22 cellular contexts compared by ENCODE assay signal in the genomic region with DNA sequence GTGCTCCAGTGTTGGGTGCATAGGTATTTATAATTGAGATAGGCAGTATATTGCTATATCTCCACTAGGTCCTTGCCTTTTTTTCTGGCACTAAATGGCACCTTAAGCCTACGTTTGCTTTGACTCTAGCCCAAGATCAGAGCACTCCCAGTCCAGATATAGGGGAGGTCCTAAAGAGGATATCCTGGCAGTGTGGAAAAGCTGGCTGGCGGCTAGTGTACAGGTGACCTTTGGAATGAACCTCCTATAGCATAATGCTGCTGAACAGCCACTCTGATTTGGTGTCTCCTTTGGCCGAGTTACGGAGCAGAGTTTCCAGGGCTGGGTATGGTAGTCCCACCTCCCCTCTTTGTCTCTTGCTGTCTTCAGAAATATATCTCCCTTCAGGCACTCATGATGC. TPM values are rescaled to one million over a fixed set of nuclear protein-coding genes. Genes with fewer than 3 reads are reported as not detected.
DNase-seq lines count a peak whose midpoint lies in the region; ATAC-seq, FAIRE-seq and TF ChIP-seq lines count a peak whose summit lies in the region.
"Had no signal": no experiment of that assay in that cellular context is flagged by ENCODE, and none has a peak within 500 bp of the region (broad histone marks: within the 10 kb centered on the region; RNA-seq: fewer than 3 reads in every experiment).

No MANE protein-coding gene starts in this region.

- TF ChIP-seq RAD21 in HepG2 (CRISPR knock-in tag; IDR thresholded peaks at IDR 0.05): no peak

- POLR2A ChIA-PET in HepG2 (lab: Yijun Ruan, JAX): no interaction called here
- POLR2A ChIA-PET in activated CD4-positive, alpha-beta memory T cell treated with anti-CD3 and anti-CD28 coated beads, Interleukin-2, amount 10 ng/mL, durations not matched to agents 7 days and 5 days (lab: Charles Lee): no interaction called here
- POLR2A ChIA-PET in PC-3 (lab: Charles Lee; ENCODE audit: unreplicated experiment): no interaction called here

- CTCF ChIA-PET in HepG2 (lab: Yijun Ruan, JAX; ENCODE audit: low intra/inter-chr PET ratio, low total read pairs) (no interaction called here), PC-3 (lab: Charles Lee) (no interaction called here)
- CTCF ChIA-PET in activated CD4-positive, alpha-beta memory T cell treated with anti-CD3 and anti-CD28 coated beads, Interleukin-2, amount 10 ng/mL, durations not matched to agents 7 days and 5 days (lab: Charles Lee): no interaction called here

- no peak for TF ChIP-seq CTCF in HepG2 (CRISPR knock-in tag; IDR thresholded peaks at IDR 0.05)
- no peak for TF ChIP-seq CTCF in right lobe of liver (IDR thresholded peaks at IDR 0.05)
- no peak for TF ChIP-seq CTCF in vagina (IDR thresholded peaks at IDR 0.05)
- TF ChIP-seq CTCF in PC-3 (conservative IDR thresholded peaks at IDR 0.05; ENCODE audit: low read depth, low read length): no peak

- H3K27me3 Mint-ChIP-seq in activated naive CD8-positive, alpha-beta T cell treated with anti-CD3 and anti-CD28 coated beads, Interleukin-2, amount 50 U/mL, for 24 hours: no peaks in the 10 kb centered on the region
- H3K27me3 Mint-ChIP-seq in stimulated activated memory B cell treated with anti-CD40 and anti-IgM and Interleukin-4, amounts not matched to agents 10 μg/mL and 1 μg/mL and 100 μg/mL, for 72 hours: no peaks in the 10 kb centered on the region
- H3K27me3 Mint-ChIP-seq in activated CD4-positive, alpha-beta memory T cell treated with anti-CD3 and anti-CD28 coated beads, Interleukin-2, amount 10 ng/mL, durations not matched to agents 7 days and 5 days: no peaks in the 10 kb centered on the region
- H3K27me3 Mint-ChIP-seq: B cell; CD4-positive, alpha-beta T cell had no signal

- H3K4me1 ChIP-seq in HepG2 (ENCODE audit: insufficient read depth, low read length) (no peaks in the 10 kb centered on the region), right lobe of liver (no peaks in the 10 kb centered on the region), vagina (no peaks in the 10 kb centered on the region), PC-3 (ENCODE audit: insufficient read depth, low read length) (no peaks in the 10 kb centered on the region)

- H3K36me3 Mint-ChIP-seq in activated naive CD8-positive, alpha-beta T cell treated with anti-CD3 and anti-CD28 coated beads, Interleukin-2, amount 50 U/mL, for 24 hours (ENCODE audit: low read depth): peaks cover 62% of the 10 kb centered on the region
- H3K36me3 Mint-ChIP-seq in stimulated activated memory B cell treated with anti-CD40 and anti-IgM and Interleukin-4, amounts not matched to agents 10 μg/mL and 1 μg/mL and 100 μg/mL, for 72 hours: peaks cover 6% of the 10 kb centered on the region
- H3K36me3 Mint-ChIP-seq in activated CD4-positive, alpha-beta memory T cell treated with anti-CD3 and anti-CD28 coated beads, Interleukin-2, amount 10 ng/mL, durations not matched to agents 7 days and 5 days (ENCODE audit: low read depth): no peaks in the 10 kb centered on the region

- H3K9me2 ChIP-seq in PC-3 (replicated peaks; ENCODE audit: low read length): no peaks in the 10 kb centered on the region

- H3K36me3 ChIP-seq in HepG2 (replicated peaks in 1 of 2; ENCODE audit: control insufficient read depth in 1 of 2, insufficient read depth in 2 of 2, low read length in 2 of 2) (no peaks in the 10 kb centered on the region), right lobe of liver (no peaks in the 10 kb centered on the region), vagina (no peaks in the 10 kb centered on the region), PC-3 (ENCODE audit: low read depth, low read length) (no peaks in the 10 kb centered on the region)

- H3K27me3 ChIP-seq in HepG2 (ENCODE audit: control insufficient read depth in 1 of 2, insufficient read depth in 2 of 2, low read length in 2 of 2): no peaks in the 10 kb centered on the region
- H3K27me3 ChIP-seq in right lobe of liver: no peaks in the 10 kb centered on the region
- H3K27me3 ChIP-seq in vagina: no peaks in the 10 kb centered on the region
- H3K27me3 ChIP-seq in PC-3 (ENCODE audit: low read length): no peaks in the 10 kb centered on the region

- BruUV-seq in HepG2 (replicated peaks; lab: Mats Ljungman, UMichigan) (no TSS peak), PC-3 (replicated peaks; lab: Mats Ljungman, UMichigan) (no TSS peak)

- H3K4me2 ChIP-seq in HepG2 (ENCODE audit: low read depth, low read length) (no peak overlapping the region), PC-3 (ENCODE audit: low read length) (no peak overlapping the region)

- in situ Hi-C loops in HepG2 (cut with HindIII; ENCODE audit: extremely low pct_ligation_motif_present, low pct_unique_long_range_greater_than_20kb): no loop called here

- TF ChIP-seq POLR2A in HepG2 (IDR thresholded peaks at IDR 0.05; ENCODE audit: insufficient read depth in 1 of 2, low read depth in 2 of 2, low read length in 2 of 2) (no peak), right lobe of liver (IDR thresholded peaks at IDR 0.05) (no peak), vagina (IDR thresholded peaks at IDR 0.05) (no peak)

- H2AFZ ChIP-seq in HepG2 (ENCODE audit: low read length) (no peak overlapping the region), PC-3 (ENCODE audit: low read length) (no peak overlapping the region)
- H2AFZ ChIP-seq: GM23248 had no signal

- peak overlapping the region; percentile 93 for H3K27ac Mint-ChIP-seq in activated naive CD8-positive, alpha-beta T cell treated with anti-CD3 and anti-CD28 coated beads, Interleukin-2, amount 50 U/mL, for 24 hours
- H3K27ac Mint-ChIP-seq in stimulated activated memory B cell treated with anti-CD40 and anti-IgM and Interleukin-4, amounts not matched to agents 10 μg/mL and 1 μg/mL and 100 μg/mL, for 72 hours: no peak overlapping the region
- H3K27ac Mint-ChIP-seq in activated CD4-positive, alpha-beta memory T cell treated with anti-CD3 and anti-CD28 coated beads, Interleukin-2, amount 10 ng/mL, durations not matched to agents 7 days and 5 days: no peak overlapping the region
- H3K27ac Mint-ChIP-seq: B cell; CD4-positive, alpha-beta T cell had no signal

- H4K20me1 ChIP-seq in HepG2 (ENCODE audit: insufficient read depth, low read length): no peaks in the 10 kb centered on the region
- no peaks in the 10 kb centered on the region for H4K20me1 ChIP-seq in PC-3 (ENCODE audit: low read length)

- H3K79me2 ChIP-seq in HepG2 (ENCODE audit: insufficient read depth, low read length): no peaks in the 10 kb centered on the region
- H3K79me2 ChIP-seq in PC-3 (ENCODE audit: low read length): no peaks in the 10 kb centered on the region

- H3K4me3 ChIP-seq in HepG2 (replicated peaks in 1 of 3; ENCODE audit: insufficient read depth in 1 of 3, low read depth in 2 of 3, low read length in 3 of 3) (no peak overlapping the region), right lobe of liver (no peak overlapping the region), vagina (no peak overlapping the region), PC-3 (ENCODE audit: low read length) (no peak overlapping the region)
- H3K4me3 ChIP-seq: GM12878, GM23248 had no signal

- H3K9ac ChIP-seq in HepG2 (ENCODE audit: insufficient read depth, low read depth, low read length) (no peak overlapping the region), PC-3 (ENCODE audit: low read length) (no peak overlapping the region)
- H3K9ac ChIP-seq: GM23248 had no signal

- no peak for FAIRE-seq in HepG2 (lab: Jason Lieb, UNC)
- FAIRE-seq: GM12878, GM18507, H54 had no signal

- H3K27ac ChIP-seq in HepG2 (ENCODE audit: extremely low read length, insufficient read depth, low read length): no peak overlapping the region
- H3K27ac ChIP-seq in right lobe of liver: no peak overlapping the region
- H3K27ac ChIP-seq in vagina: peak overlapping the region; percentile 21
- no peak overlapping the region for H3K27ac ChIP-seq in PC-3 (ENCODE audit: low read length)
- H3K27ac ChIP-seq: GM23248 had no signal

- intact Hi-C loops in HepG2 (cut with micrococcal nuclease; ENCODE audit: unreplicated experiment) (no loop called here), right lobe of liver (cut with DNase I) (no loop called here), left colon (cut with DNase I, micrococcal nuclease) (no loop called here), vagina (cut with DNase I) (no loop called here), PC-3 (cut with micrococcal nuclease) (loop anchor here (10.0 kb wide), 1 partner anchor 101 kb away; no protein-coding TSS in a partner anchor)

- TF ChIP-seq EP300 in HepG2 (IDR thresholded peaks at IDR 0.05; ENCODE audit: low read depth in 2 of 2, low read length in 2 of 2) (no peak), HepG2 (CRISPR knock-in tag; IDR thresholded peaks at IDR 0.05; ENCODE audit: borderline replicate concordance) (no peak)

- peak overlapping the region; percentile 22 for H3K4me3 Mint-ChIP-seq in activated naive CD8-positive, alpha-beta T cell treated with anti-CD3 and anti-CD28 coated beads, Interleukin-2, amount 50 U/mL, for 24 hours
- H3K4me3 Mint-ChIP-seq in stimulated activated memory B cell treated with anti-CD40 and anti-IgM and Interleukin-4, amounts not matched to agents 10 μg/mL and 1 μg/mL and 100 μg/mL, for 72 hours: no peak overlapping the region
- H3K4me3 Mint-ChIP-seq in activated CD4-positive, alpha-beta memory T cell treated with anti-CD3 and anti-CD28 coated beads, Interleukin-2, amount 10 ng/mL, durations not matched to agents 7 days and 5 days: no peak overlapping the region
- H3K4me3 Mint-ChIP-seq: B cell; CD4-positive, alpha-beta T cell had no signal

- H3K4me1 Mint-ChIP-seq in activated naive CD8-positive, alpha-beta T cell treated with anti-CD3 and anti-CD28 coated beads, Interleukin-2, amount 50 U/mL, for 24 hours: peaks cover 43% of the 10 kb centered on the region
- peaks cover 8% of the 10 kb centered on the region for H3K4me1 Mint-ChIP-seq in stimulated activated memory B cell treated with anti-CD40 and anti-IgM and Interleukin-4, amounts not matched to agents 10 μg/mL and 1 μg/mL and 100 μg/mL, for 72 hours
- no peaks in the 10 kb centered on the region for H3K4me1 Mint-ChIP-seq in activated CD4-positive, alpha-beta memory T cell treated with anti-CD3 and anti-CD28 coated beads, Interleukin-2, amount 10 ng/mL, durations not matched to agents 7 days and 5 days

- H3F3A ChIP-seq in PC-3 (ENCODE audit: low read length, unreplicated experiment): no peaks in the 10 kb centered on the region

- H3K9me3 ChIP-seq in HepG2 (ENCODE audit: low read length): no peaks in the 10 kb centered on the region
- H3K9me3 ChIP-seq in right lobe of liver: no peaks in the 10 kb centered on the region
- no peaks in the 10 kb centered on the region for H3K9me3 ChIP-seq in vagina
- H3K9me3 ChIP-seq in PC-3 (ENCODE audit: low read length): no peaks in the 10 kb centered on the region

- ATAC-seq in HepG2 (peak; percentile 91), right lobe of liver (no peak), left colon (peak; percentile 73), PC-3 (no peak)
- no peak for ATAC-seq in activated naive CD8-positive, alpha-beta T cell treated with anti-CD3 and anti-CD28 coated beads, Interleukin-2, amount 50 U/mL, for 24 hours
- ATAC-seq in stimulated activated memory B cell treated with anti-CD40 and anti-IgM and Interleukin-4, amounts not matched to agents 10 μg/mL and 1 μg/mL and 100 μg/mL, for 72 hours: no peak
- ATAC-seq: GM12878, HCT116 had no signal

- H3K9me3 Mint-ChIP-seq in activated naive CD8-positive, alpha-beta T cell treated with anti-CD3 and anti-CD28 coated beads, Interleukin-2, amount 50 U/mL, for 24 hours: peaks cover 4% of the 10 kb centered on the region
- no peaks in the 10 kb centered on the region for H3K9me3 Mint-ChIP-seq in stimulated activated memory B cell treated with anti-CD40 and anti-IgM and Interleukin-4, amounts not matched to agents 10 μg/mL and 1 μg/mL and 100 μg/mL, for 72 hours
- no peaks in the 10 kb centered on the region for H3K9me3 Mint-ChIP-seq in activated CD4-positive, alpha-beta memory T cell treated with anti-CD3 and anti-CD28 coated beads, Interleukin-2, amount 10 ng/mL, durations not matched to agents 7 days and 5 days
- H3K9me3 Mint-ChIP-seq: CD4-positive, alpha-beta T cell had no signal

- 7% methylated on average over 3 of the region's 4 CpGs for WGBS in HepG2 (ENCODE audit: low lambda C conversion rate)
- 46% methylated on average over 3 of the region's 4 CpGs for WGBS in right lobe of liver (ENCODE audit: insufficient coverage, low coverage, low lambda C conversion rate, missing lambda C conversion rate)

- no peak for DNase-seq in HepG2 (ENCODE audit: low spot score)
- DNase-seq in right lobe of liver: no peak
- DNase-seq in activated naive CD8-positive, alpha-beta T cell treated with anti-CD3 and anti-CD28 coated beads, Interleukin-2, amount 50 U/mL, for 24 hours: no peak
- no peak for DNase-seq in left colon
- no peak for DNase-seq in vagina (ENCODE audit: extremely low spot score in 2 of 2)
- no peak for DNase-seq in activated CD4-positive, alpha-beta memory T cell treated with anti-CD3 and anti-CD28 coated beads, Interleukin-2, amount 10 ng/mL, durations not matched to agents 7 days and 5 days
- no peak for DNase-seq in PC-3
- DNase-seq: 8988T; ACHN; C1 segment of cervical spinal cord; Calu3; CD4-positive, alpha-beta T cell; DMS 273 treated with DMSO at 0.1 percent for 48 hours; DMS79; GM23248 had no signal

RNA-seq across cellular contexts. Expression of a gene that starts 53.8 kb away (rescaled TPM):
- total RNA-seq in HepG2 (2016; rRNA removed; fragmentation: Illumina TruSeq; extraction: Trizol) (0.07 and 0.27 TPM in 2 replicates), right lobe of liver (under 1 TPM in 1 of 6 experiments, not detected in 5; 0.13 TPM), left colon (under 1 TPM; 0.06 to 0.95 TPM), vagina (0.49 TPM), PC-3 (2014; rRNA removed) (0.62 and 1.0 TPM in 2 replicates)
- total RNA-seq in HepG2 (2016; cell fraction: cytosol; rRNA removed; fragmentation: Illumina TruSeq; extraction: Trizol; ENCODE audit: low read depth): 0.20 and 0.35 TPM in 2 replicates
- 0.06 TPM in 1 of 2 replicates, not detected in the other for total RNA-seq in HepG2 (2016; cell fraction: insoluble cytoplasmic fraction; rRNA removed; fragmentation: Illumina TruSeq; extraction: Trizol)
- total RNA-seq in HepG2 (2016; cell fraction: membrane; rRNA removed; fragmentation: Illumina TruSeq; extraction: Trizol): 0.09 and 0.14 TPM in 2 replicates
- 0.22 and 0.50 TPM in 2 replicates for total RNA-seq in HepG2 (2016; cell fraction: nucleus; rRNA removed; fragmentation: Illumina TruSeq; extraction: Trizol)
- 0.01 and 0.03 TPM in 2 replicates for polyA plus RNA-seq in HepG2 (2011; rRNA removed)
- 0.05 TPM in 1 of 2 replicates, not detected in the other for polyA plus RNA-seq in HepG2 (2011; cell fraction: cytosol; rRNA removed)
- polyA plus RNA-seq in HepG2 (2011; cell fraction: nucleus; rRNA removed): 0.09 TPM in 1 of 2 replicates, not detected in the other
- polyA plus RNA-seq in HepG2 (2012): 0.03 TPM in 1 of 2 replicates, not detected in the other
- 0.03 TPM in 2 replicates for polyA plus RNA-seq in HepG2 (2016; cell fraction: cytosol; fragmentation: Illumina TruSeq; extraction: Trizol; ENCODE audit: low read depth)
- not detected in 2 replicates for polyA plus RNA-seq in HepG2 (2016; cell fraction: insoluble cytoplasmic fraction; fragmentation: Illumina TruSeq; extraction: Trizol; ENCODE audit: low read depth)
- 0.03 TPM in 1 of 2 replicates, not detected in the other for polyA plus RNA-seq in HepG2 (2016; cell fraction: membrane; fragmentation: Illumina TruSeq; extraction: Trizol; ENCODE audit: low read depth)
- 0.09 and 0.10 TPM in 2 replicates for polyA plus RNA-seq in HepG2 (2016; cell fraction: nucleus; fragmentation: Illumina TruSeq; extraction: Trizol; ENCODE audit: insufficient read depth, low read depth)
- polyA minus RNA-seq in HepG2 (2011; rRNA and poly(A)+ RNA removed; ENCODE audit: low replicate concordance): 0.04 and 0.12 TPM in 2 replicates
- not detected in 2 replicates for polyA minus RNA-seq in HepG2 (2011; cell fraction: cytosol; rRNA and poly(A)+ RNA removed)
- 0.25 and 0.26 TPM in 2 replicates for polyA minus RNA-seq in HepG2 (2011; cell fraction: nucleus; rRNA and poly(A)+ RNA removed)
- under 1 TPM; 0.10 to 0.23 TPM for total RNA-seq in activated CD4-positive, alpha-beta memory T cell treated with anti-CD3 and anti-CD28 coated beads, Interleukin-2, amount 10 ng/mL, durations not matched to agents 7 days and 5 days
- total RNA-seq: G401 had no signal

Comparison
In these comparisons a context has a peak if more than half of its experiments do, and no peak if none do; other contexts are left out.
1. ATAC-seq: peak in HepG2 (single experiment) and left colon (single experiment); none in right lobe of liver (0 of 4), activated naive CD8-positive, alpha-beta T cell treated with anti-CD3 and anti-CD28 coated beads, Interleukin-2, amount 50 U/mL, for 24 hours (single experiment), stimulated activated memory B cell treated with anti-CD40 and anti-IgM and Interleukin-4, amounts not matched to agents 10 μg/mL and 1 μg/mL and 100 μg/mL, for 72 hours (single experiment) and PC-3 (single experiment).